8 cellular contexts compared by ENCODE assay signal in the genomic region with DNA sequence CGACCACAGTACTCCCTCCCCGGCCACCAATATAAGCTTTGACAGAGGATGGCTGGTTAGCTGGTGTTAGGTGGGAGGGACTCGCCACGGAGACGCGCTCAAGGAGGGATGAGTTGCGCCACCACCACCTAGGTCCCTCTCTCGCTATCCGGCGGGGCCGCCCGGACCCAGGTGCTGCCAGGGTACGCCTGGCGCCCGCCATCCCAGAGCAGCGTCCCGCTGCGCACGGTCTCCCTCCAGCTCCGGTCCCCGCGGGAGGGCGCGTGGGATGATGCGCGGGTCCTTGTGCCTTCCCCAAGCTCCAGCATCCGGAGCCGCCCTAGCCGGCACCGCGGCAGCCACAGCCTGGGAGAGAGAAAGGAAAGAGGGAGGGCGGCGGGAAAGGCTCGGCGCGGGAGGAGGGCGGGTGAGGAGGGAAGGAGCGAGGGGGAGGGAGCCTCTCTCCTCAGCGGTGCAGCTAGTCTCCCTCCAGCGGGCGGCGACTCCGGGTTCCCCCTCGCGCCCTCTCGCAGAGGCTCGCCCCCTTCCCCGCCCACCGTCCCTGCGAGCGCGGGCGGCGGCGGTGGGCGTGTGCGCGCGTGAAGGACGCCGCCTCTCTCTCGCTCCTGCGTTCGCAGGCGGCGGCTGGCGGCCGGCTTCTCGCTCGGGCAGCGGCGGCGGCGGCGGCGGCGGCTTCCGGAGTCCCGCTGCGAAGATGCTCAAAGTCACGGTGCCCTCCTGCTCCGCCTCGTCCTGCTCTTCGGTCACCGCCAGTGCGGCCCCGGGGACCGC.
A peak's percentile ranks its signal among the peaks of the same experiment; 100 is the strongest.
DNase-seq lines count a peak whose midpoint lies in the region; ATAC-seq and TF ChIP-seq lines count a peak whose summit lies in the region.

Gene CAMK4, plus strand, starts transcription at position 595 of the 771 bp plus-strand sequence. Its CDS starts 100 bp downstream, at position 695.

- peak; percentile 49 for ATAC-seq in HG03378 (IDR thresholded peaks at IDR 0.05; ENCODE audit: unreplicated experiment)

- H3K9me3 ChIP-seq in BLaER1 (no peaks in the 10 kb centered on the region), muscle layer of colon (ENCODE audit: low read length) (no peaks in the 10 kb centered on the region)

- H3K4me1 ChIP-seq in BLaER1 (peaks cover 10% of the 10 kb centered on the region), muscle layer of colon (ENCODE audit: insufficient read depth, low read length) (peaks cover 6% of the 10 kb centered on the region)

- H3K27me3 ChIP-seq in BLaER1 (peaks cover 21% of the 10 kb centered on the region), muscle layer of colon (ENCODE audit: control insufficient read depth in 1 of 2, insufficient read depth in 2 of 2, low read length in 2 of 2) (no peaks in the 10 kb centered on the region)

- H4K20me1 ChIP-seq in BLaER1 = no peaks in the 10 kb centered on the region

- H3K9ac ChIP-seq in BLaER1 = peak within 1 kb of the TSS; percentile 70
- no peak within 1 kb of the TSS for H3K9ac ChIP-seq in muscle layer of colon (ENCODE audit: low read length)

- peak; percentile 66 for DNase-seq in GM19238 (ENCODE audit: insufficient read length, low spot score)
- peak; percentile 64 for DNase-seq in NCI-H774 (lab: John Stamatoyannopoulos, UW)
- DNase-seq in activated T-cell treated with anti-CD3 and anti-CD28 coated beads for 24 hours (ENCODE audit: low read depth) = peak; percentile 56
- peak; percentile 59 to 65 for DNase-seq in erythroblast (lab: John Stamatoyannopoulos, UW)
- DNase-seq in stimulated activated CD8-positive, alpha-beta memory T cell treated with anti-CD3 and anti-CD28 coated beads, Interleukin-7, amount 100 ng/mL, for 24 hours (ENCODE audit: low read depth) = peak; percentile 43

- H3K27ac ChIP-seq in BLaER1 (no peak within 1 kb of the TSS), muscle layer of colon (ENCODE audit: low read depth, low read length) (no peak within 1 kb of the TSS)

- peak within 1 kb of the TSS; percentile 95 for H3K4me2 ChIP-seq in BLaER1

- H3K36me3 ChIP-seq in BLaER1 = no peaks in the 10 kb centered on the region
- no peaks in the 10 kb centered on the region for H3K36me3 ChIP-seq in muscle layer of colon (ENCODE audit: insufficient read depth, low read length)

- no peak for TF ChIP-seq POLR2A in erythroblast (IDR thresholded peaks at IDR 0.05; ENCODE audit: low read length)

- H3K4me3 ChIP-seq in BLaER1 (peak within 1 kb of the TSS; percentile 72), muscle layer of colon (ENCODE audit: low read depth in 1 of 2, low read length in 2 of 2) (peak within 1 kb of the TSS; percentile 53 to 70)
